10 cellular contexts compared by ENCODE assay signal in the genomic region with DNA sequence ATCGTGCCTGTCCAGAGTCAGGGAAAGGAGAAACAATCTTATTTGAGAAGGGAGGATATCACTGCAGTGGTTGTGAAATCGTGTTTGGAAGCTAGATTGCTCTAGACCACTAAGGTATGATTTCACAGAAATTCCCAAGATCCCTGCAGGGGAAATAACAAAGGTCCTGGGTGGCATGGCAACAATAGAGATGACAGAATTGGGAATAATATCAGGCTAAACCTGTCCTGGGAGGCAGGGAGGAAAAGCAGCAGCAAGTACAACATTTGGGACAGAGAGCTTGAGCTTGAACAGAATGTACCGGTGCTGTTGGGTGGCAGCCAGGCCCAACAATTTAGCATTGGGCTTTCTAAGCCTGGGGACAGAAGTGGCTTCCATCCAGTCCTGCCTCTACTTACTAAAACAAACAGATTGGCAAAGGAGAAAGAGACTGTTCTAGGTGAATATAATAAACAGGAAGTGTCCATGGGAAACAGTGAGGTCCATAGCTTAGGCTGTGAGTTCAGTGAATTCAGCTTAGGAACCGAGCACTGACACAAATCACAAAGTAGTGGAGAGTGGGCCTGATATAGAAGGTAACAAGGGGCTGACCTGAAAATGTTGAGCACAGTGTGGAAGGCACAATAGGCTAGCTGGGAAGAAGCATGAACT. TPM values are rescaled to one million over a fixed set of nuclear protein-coding genes. Genes with fewer than 3 reads are reported as not detected.
A peak's percentile ranks its signal among the peaks of the same experiment; 100 is the strongest.
DNase-seq lines count a peak whose midpoint lies in the region; FAIRE-seq and TF ChIP-seq lines count a peak whose summit lies in the region.
"Had no signal": no experiment of that assay in that cellular context is flagged by ENCODE, and none has a peak within 500 bp of the region (broad histone marks: within the 10 kb centered on the region; RNA-seq: fewer than 3 reads in every experiment).

No MANE protein-coding gene starts in this region.

- intact Hi-C loops in dorsolateral prefrontal cortex (cut with DNase I): loop anchor here in 1 of 2 donors (10.0 kb wide), 1 partner anchor 122 kb away; no protein-coding TSS in a partner anchor

- POLR2A ChIA-PET in RWPE1 (lab: Yijun Ruan, JAX; ENCODE audit: low non-redundant PET): no interaction called here

- H3K27ac ChIP-seq in RWPE1: no peak overlapping the region
- peak overlapping the region in 58 of 59 donors; percentile 23 to 90 (median 78) for H3K27ac ChIP-seq in dorsolateral prefrontal cortex
- H3K27ac ChIP-seq in suprapubic skin: peak overlapping the region; percentile 63
- H3K27ac ChIP-seq in small intestine (ENCODE audit: low read depth in 1 of 2, low read length in 1 of 2): peak overlapping the region in 1 of 2 donors; percentile 8

- CTCF ChIA-PET in RWPE1 (lab: Yijun Ruan, JAX): interaction anchor here (0.7 to 2.7 kb wide), 8 partner anchors 32 to 281 kb away, joined by 3 to 12 read pairs (median 6); no protein-coding TSS in a partner anchor

- no peak for FAIRE-seq in small intestine (lab: Jason Lieb, UNC)

- H3K4me3 ChIP-seq in dorsolateral prefrontal cortex (peak overlapping the region in 1 of 59 donors; percentile 8), suprapubic skin (no peak overlapping the region), small intestine (ENCODE audit: low read depth in 1 of 2, low read length in 2 of 2) (no peak overlapping the region), H7 (ENCODE audit: insufficient read depth, low read depth, low read length) (no peak overlapping the region)

- H3K27me3 ChIP-seq in dorsolateral prefrontal cortex: no peaks in the 10 kb centered on the region
- H3K27me3 ChIP-seq in suprapubic skin: no peaks in the 10 kb centered on the region
- no peaks in the 10 kb centered on the region for H3K27me3 ChIP-seq in small intestine (ENCODE audit: control insufficient read depth in 2 of 2, insufficient read depth in 2 of 2, low read length in 2 of 2)
- H3K27me3 ChIP-seq in H7 (ENCODE audit: control insufficient read depth, insufficient read depth, low read length): no peaks in the 10 kb centered on the region

- no peaks in the 10 kb centered on the region for H3K36me3 ChIP-seq in suprapubic skin
- H3K36me3 ChIP-seq in small intestine (ENCODE audit: control insufficient read depth in 2 of 2, insufficient read depth in 2 of 2, low read length in 2 of 2): no peaks in the 10 kb centered on the region
- no peaks in the 10 kb centered on the region for H3K36me3 ChIP-seq in H7 (replicated peaks; ENCODE audit: control insufficient read depth, insufficient read depth, low read length)

- TF ChIP-seq CTCF in RWPE1 (conservative IDR thresholded peaks at IDR 0.05; ENCODE audit: low read depth) (no peak), dorsolateral prefrontal cortex (IDR thresholded peaks at IDR 0.05 in 54 of 56, conservative IDR thresholded peaks at IDR 0.05 in 2 of 56; ENCODE audit: low read depth in 1 of 56, partially characterized antibody in 56 of 56) (peak in 1 of 56 donors; percentile 9), suprapubic skin (IDR thresholded peaks at IDR 0.05) (no peak)

- DNase-seq in RWPE1 (ENCODE audit: low spot score) (peak; percentile 20), dorsolateral prefrontal cortex (peak in 7 of 10 donors; percentile 35 to 84 (median 66)), lung microvascular endothelial cell (ENCODE audit: low read depth in 2 of 2) (peak; percentile 63 to 67), suprapubic skin (ENCODE audit: low spot score in 2 of 2) (peak; percentile 72 to 81), COLO829 (ENCODE audit: low spot score) (no peak), small intestine (no peak), SKM-1 treated with dmso at 0.1 percent for 144 hours (lab: John Stamatoyannopoulos, UW; ENCODE audit: unreplicated experiment) (no peak), H7 (no peak)
- DNase-seq: HCEC 1CT, NCI-H2029 had no signal

- TF ChIP-seq EP300 in suprapubic skin (IDR thresholded peaks at IDR 0.05): no peak

- H3K9me3 ChIP-seq in suprapubic skin (no peaks in the 10 kb centered on the region), small intestine (ENCODE audit: control insufficient read depth, low read depth) (no peaks in the 10 kb centered on the region)

- WGBS in suprapubic skin: 42% methylated on average over 4 of the region's 4 CpGs
- 60 to 75% (median 71%) methylated on average over 4 of the region's 4 CpGs for WGBS in small intestine, 3 donors

- H3K4me1 ChIP-seq in suprapubic skin (peaks cover 25% of the 10 kb centered on the region), small intestine (ENCODE audit: control insufficient read depth in 2 of 2, insufficient read depth in 1 of 2, low read depth in 1 of 2, low read length in 1 of 2) (no peaks in the 10 kb centered on the region)

- TF ChIP-seq POLR2A in suprapubic skin (IDR thresholded peaks at IDR 0.05): no peak

RNA-seq across cellular contexts. Expression of a gene that starts 16.9 kb away (rescaled TPM):
- total RNA-seq in dorsolateral prefrontal cortex: 100 to 1,000 TPM in 119 of 120 experiments, 10 to 100 TPM in 1; 84.5 to 257 (median 180) TPM
- total RNA-seq in lung microvascular endothelial cell: 15.7 and 34.5 TPM in 2 replicates
- total RNA-seq in suprapubic skin: 10 to 100 TPM; 11.1 to 36.1 (median 21.8) TPM
- 10 to 100 TPM in 2 of 3 donors, 1 to 10 TPM in 1; 7.6 to 12.3 (median 10.7) TPM for polyA plus RNA-seq in small intestine
- 5.9 and 10.6 TPM in 2 replicates for total RNA-seq in H7 (2014; rRNA removed; shearing (Covaris generic))

Comparison
In these comparisons a context has a peak if more than half of its experiments do, and no peak if none do; other contexts are left out.
1. DNase-seq: peak in RWPE1 (single experiment), dorsolateral prefrontal cortex (7 of 10), lung microvascular endothelial cell (2 of 2) and suprapubic skin (2 of 2); none in COLO829 (single experiment), small intestine (single experiment), SKM-1 treated with dmso at 0.1 percent for 144 hours (single experiment) and H7 (single experiment).